In the genomic region with DNA sequence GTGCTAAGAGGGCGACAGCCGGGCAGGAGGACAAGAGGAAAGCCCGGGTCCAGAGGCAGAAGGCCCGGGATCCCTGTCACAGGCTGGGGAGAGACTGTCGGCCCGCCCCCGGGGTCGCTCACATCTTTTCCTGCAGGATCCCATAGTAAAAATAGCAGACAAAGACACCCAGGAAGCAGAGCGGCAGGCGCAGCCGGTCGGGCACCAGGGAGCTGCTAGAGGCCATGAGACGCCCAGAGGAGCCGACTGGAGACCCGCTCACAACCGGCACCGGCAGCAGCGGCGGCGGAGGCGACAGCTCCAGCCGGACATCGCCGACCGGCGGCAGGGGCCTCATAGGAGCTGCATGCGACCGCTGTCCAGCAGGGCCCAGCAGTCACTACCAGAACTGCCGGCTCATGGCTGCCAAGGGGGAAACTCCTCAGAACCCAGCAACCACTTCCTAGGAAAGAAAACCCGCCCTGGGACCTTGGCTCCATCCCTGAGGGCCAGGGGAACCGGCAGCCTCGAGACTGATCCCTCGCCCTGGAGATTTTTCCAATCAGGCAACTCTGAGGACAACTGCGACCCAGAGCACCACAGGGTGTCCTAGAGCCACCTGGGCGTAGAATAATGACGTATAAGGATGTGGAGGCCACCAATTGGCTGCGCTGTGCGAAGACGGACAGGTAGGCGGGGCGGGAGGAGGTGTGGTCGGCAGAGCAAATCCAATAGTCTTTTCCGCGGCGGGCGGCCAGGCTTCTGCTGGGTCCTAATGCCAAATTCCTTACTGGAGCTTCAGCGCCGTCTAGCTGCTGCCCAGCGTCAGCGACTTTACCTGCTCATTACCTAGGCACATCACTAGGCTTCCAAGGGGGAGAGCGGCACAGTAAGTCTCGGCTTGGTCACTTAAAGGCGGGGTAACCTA, we compare ENCODE assay signal across 8 cellular contexts. TPM values are rescaled to one million over a fixed set of nuclear protein-coding genes. Genes with fewer than 3 reads are reported as not detected.
A peak's percentile ranks its signal among the peaks of the same experiment; 100 is the strongest.
DNase-seq lines count a peak whose midpoint lies in the region; ATAC-seq and TF ChIP-seq lines count a peak whose summit lies in the region.

A gene with protein sequence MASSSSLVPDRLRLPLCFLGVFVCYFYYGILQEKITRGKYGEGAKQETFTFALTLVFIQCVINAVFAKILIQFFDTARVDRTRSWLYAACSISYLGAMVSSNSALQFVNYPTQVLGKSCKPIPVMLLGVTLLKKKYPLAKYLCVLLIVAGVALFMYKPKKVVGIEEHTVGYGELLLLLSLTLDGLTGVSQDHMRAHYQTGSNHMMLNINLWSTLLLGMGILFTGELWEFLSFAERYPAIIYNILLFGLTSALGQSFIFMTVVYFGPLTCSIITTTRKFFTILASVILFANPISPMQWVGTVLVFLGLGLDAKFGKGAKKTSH (minus strand): TSS at position 357 of the 907 bp plus-strand sequence. CDS start 131 bp downstream, at position 226.

- H2BK5ac ChIP-seq in trophoblast cell (ENCODE audit: low read depth, low read length, poor library complexity), result peak within 1 kb of the TSS; percentile 94

- peak within 1 kb of the TSS; percentile 93 for H4K8ac ChIP-seq in trophoblast cell (ENCODE audit: low read depth, low read length)

- H3K79me2 ChIP-seq in trophoblast cell (ENCODE audit: control insufficient read depth, insufficient read depth, low read length, poor library complexity), result peaks cover 8% of the 10 kb centered on the region

- no peaks in the 10 kb centered on the region for H3K9me3 ChIP-seq in trophoblast cell (ENCODE audit: insufficient read depth, low read depth, low read length)

- no peak within 1 kb of the TSS for H3K23ac ChIP-seq in trophoblast cell (ENCODE audit: low read length)

- peak within 1 kb of the TSS; percentile 99 for H3K27ac Mint-ChIP-seq in activated naive CD8-positive, alpha-beta T cell treated with anti-CD3 and anti-CD28 coated beads, Interleukin-2, amount 50 U/mL, for 24 hours
- peak within 1 kb of the TSS; percentile 99 for H3K27ac Mint-ChIP-seq in type B pancreatic cell

- DNase-seq in GM12865 (ENCODE audit: low read depth) (peak; percentile 99), NCI-H128 (lab: John Stamatoyannopoulos, UW; ENCODE audit: unreplicated experiment) (peak; percentile 88), SW 1271 (lab: John Stamatoyannopoulos, UW) (peak; percentile 90 to 99), Right ventricle myocardium superior (peak; percentile 100), trophoblast cell (peak; percentile 99 to 100), type B pancreatic cell (ENCODE audit: extremely low spot score, unreplicated experiment) (peak; percentile 97)
- DNase-seq in activated naive CD8-positive, alpha-beta T cell treated with anti-CD3 and anti-CD28 coated beads, Interleukin-2, amount 50 U/mL, for 24 hours, result peak; percentile 98

- H4K12ac ChIP-seq in trophoblast cell (ENCODE audit: low read depth, low read length), result peak within 1 kb of the TSS; percentile 92

- peak within 1 kb of the TSS; percentile 89 for H2AFZ ChIP-seq in trophoblast cell (ENCODE audit: insufficient read depth, low read length, poor library complexity)

- peak within 1 kb of the TSS; percentile 62 for H3K27ac ChIP-seq in trophoblast cell (ENCODE audit: low read depth, low read length)

- peak within 1 kb of the TSS; percentile 90 for H3K4ac ChIP-seq in trophoblast cell (ENCODE audit: low read depth, low read length)

- peak within 1 kb of the TSS; percentile 60 for H3K14ac ChIP-seq in trophoblast cell (ENCODE audit: low read length)

- peak within 1 kb of the TSS; percentile 82 for H2BK120ac ChIP-seq in trophoblast cell (ENCODE audit: insufficient read depth, low read length, poor library complexity)

- peaks cover 3 to 7% of the 10 kb centered on the region in 2 experiments for H3K4me1 ChIP-seq in trophoblast cell (ENCODE audit: control insufficient read depth in 1 of 2, insufficient read depth in 2 of 2, low read length in 2 of 2)

- peak within 1 kb of the TSS; percentile 84 for H4K91ac ChIP-seq in trophoblast cell (ENCODE audit: low read depth, low read length)

- peak; percentile 98 for TF ChIP-seq CTCF in GM12865 (IDR thresholded peaks at IDR 0.05; ENCODE audit: insufficient read depth, low read depth, low read length, missing control alignments)
- peak; percentile 76 for TF ChIP-seq CTCF in type B pancreatic cell (conservative IDR thresholded peaks at IDR 0.05)

- no peaks in the 10 kb centered on the region for H3K9me3 Mint-ChIP-seq in activated naive CD8-positive, alpha-beta T cell treated with anti-CD3 and anti-CD28 coated beads, Interleukin-2, amount 50 U/mL, for 24 hours
- H3K9me3 Mint-ChIP-seq in type B pancreatic cell, result no peaks in the 10 kb centered on the region

- peaks cover 8% of the 10 kb centered on the region for H3K79me1 ChIP-seq in trophoblast cell (ENCODE audit: low read length)

- H3K27me3 ChIP-seq in trophoblast cell (ENCODE audit: insufficient read depth, low read length), result no peaks in the 10 kb centered on the region

- H3K4me2 ChIP-seq in trophoblast cell (ENCODE audit: low read length), result peak within 1 kb of the TSS; percentile 89

- H3K4me3 ChIP-seq in GM12865 (ENCODE audit: low read depth, low read length) (peak within 1 kb of the TSS; percentile 88), trophoblast cell (ENCODE audit: low read depth, low read length) (peak within 1 kb of the TSS; percentile 93)

- H3K27me3 Mint-ChIP-seq in activated naive CD8-positive, alpha-beta T cell treated with anti-CD3 and anti-CD28 coated beads, Interleukin-2, amount 50 U/mL, for 24 hours, result peaks cover 2% of the 10 kb centered on the region
- no peaks in the 10 kb centered on the region for H3K27me3 Mint-ChIP-seq in type B pancreatic cell

- peak within 1 kb of the TSS; percentile 48 for H3K18ac ChIP-seq in trophoblast cell (ENCODE audit: low read length)

- peak within 1 kb of the TSS; percentile 81 for H3K9ac ChIP-seq in trophoblast cell (ENCODE audit: low read length)

- no peak within 1 kb of the TSS for H2BK12ac ChIP-seq in trophoblast cell (ENCODE audit: low read length)

- H3K4me3 Mint-ChIP-seq in activated naive CD8-positive, alpha-beta T cell treated with anti-CD3 and anti-CD28 coated beads, Interleukin-2, amount 50 U/mL, for 24 hours, result peak within 1 kb of the TSS; percentile 91
- peak within 1 kb of the TSS; percentile 96 for H3K4me3 Mint-ChIP-seq in type B pancreatic cell

- peaks cover 46% of the 10 kb centered on the region for H3K4me1 Mint-ChIP-seq in activated naive CD8-positive, alpha-beta T cell treated with anti-CD3 and anti-CD28 coated beads, Interleukin-2, amount 50 U/mL, for 24 hours
- H3K4me1 Mint-ChIP-seq in type B pancreatic cell (ENCODE audit: unreplicated experiment), result peaks cover 11% of the 10 kb centered on the region

- peaks cover 35% of the 10 kb centered on the region for H3K36me3 Mint-ChIP-seq in activated naive CD8-positive, alpha-beta T cell treated with anti-CD3 and anti-CD28 coated beads, Interleukin-2, amount 50 U/mL, for 24 hours (ENCODE audit: low read depth)
- peaks cover 7% of the 10 kb centered on the region for H3K36me3 Mint-ChIP-seq in type B pancreatic cell

- no CpG with 5 or more reads among the region's 53 CpGs for WGBS in trophoblast cell (ENCODE audit: extremely low coverage, insufficient coverage, insufficient read length)

- ATAC-seq in HG02678 (IDR thresholded peaks at IDR 0.05; ENCODE audit: unreplicated experiment) (peak; percentile 96), Right ventricle myocardium superior (ENCODE audit: poor library complexity) (peak; percentile 99)
- ATAC-seq in activated naive CD8-positive, alpha-beta T cell treated with anti-CD3 and anti-CD28 coated beads, Interleukin-2, amount 50 U/mL, for 24 hours, result peak; percentile 97

- peak within 1 kb of the TSS; percentile 24 for H2AK5ac ChIP-seq in trophoblast cell (ENCODE audit: low read length)

- H3K36me3 ChIP-seq in trophoblast cell (ENCODE audit: control insufficient read depth in 1 of 2, insufficient read depth in 2 of 2, low read length in 2 of 2), result peaks cover 24 to 31% of the 10 kb centered on the region in 2 experiments

- intact Hi-C loops in Right ventricle myocardium superior (cut with DNase I), result loop anchor here (5.0 to 10.0 kb wide), 3 partner anchors 69 to 287 kb away; a partner anchor contains a TSS

RNA-seq across cellular contexts. Expression of the gene that starts here (rescaled TPM):
- total RNA-seq in Right ventricle myocardium superior (53.3 TPM), type B pancreatic cell (ENCODE audit: low replicate concordance) (65.2 and 71.7 TPM in 2 replicates)
- 94.1 and 98.1 TPM in 2 replicates for polyA plus RNA-seq in trophoblast cell (2013)

Comparison
In these comparisons a context has a peak if more than half of its experiments do, and no peak if none do; other contexts are left out.
1. Peak in every context shown above with its lines: DNase-seq, ATAC-seq, H3K4me3 ChIP-seq and H3K27ac ChIP-seq.